In genomic region chrX:119150163-119151135, GRCh38 we compare ENCODE assay signal across 18 cellular contexts. TPM values are rescaled to one million over a fixed set of nuclear protein-coding genes. Genes with fewer than 3 reads are reported as not detected.
"Had no signal": no experiment of that assay in that cellular context is flagged by ENCODE, and none has a peak within 500 bp of the region (broad histone marks: within the 10 kb centered on the region; RNA-seq: fewer than 3 reads in every experiment).

No MANE protein-coding gene starts in this region.

- H3K27ac ChIP-seq: breast epithelium, psoas muscle, sigmoid colon had no signal

- H3K4me3 ChIP-seq: breast epithelium, mucosa of descending colon, psoas muscle, sigmoid colon had no signal

- DNase-seq: activated CD4-positive, alpha-beta T cell treated with anti-CD3 and anti-CD28 coated beads for 1 hour; activated CD4-positive, alpha-beta T cell treated with anti-CD3 and anti-CD28 coated beads, Interleukin-2, amount 50 U/mL, for 4 hours; activated naive CD4-positive, alpha-beta T cell; activated T-cell treated with anti-CD3 and anti-CD28 coated beads for 4 hours; anterior cingulate cortex; endodermal cell; immature natural killer cell; mucosa of descending colon; naive thymus-derived CD8-positive, alpha-beta T cell; sigmoid colon; stimulated activated CD4-positive, alpha-beta T cell treated with anti-CD3 and anti-CD28 coated beads, Interleukin-12 subunit alpha, Interleukin-12 subunit beta, amount 100 ng/mL, for 4 hours; stimulated activated CD4-positive, alpha-beta T cell treated with anti-CD3 and anti-CD28 coated beads, Interleukin-2, amount 100 ng/mL, for 24 hours had no signal

- ATAC-seq: left lobe of liver; mucosa of descending colon; naive thymus-derived CD8-positive, alpha-beta T cell; psoas muscle; stimulated activated effector memory CD8-positive, alpha-beta T cell treated with anti-CD3 and anti-CD28 coated beads, Interleukin-12 subunit alpha, Interleukin-12 subunit beta, amount 100 ng/mL, for 72 hours had no signal

- H3K9me3 ChIP-seq: breast epithelium, mucosa of descending colon, psoas muscle, sigmoid colon had no signal

- H3K27me3 ChIP-seq: sigmoid colon had no signal

- H3K4me1 ChIP-seq: breast epithelium, psoas muscle, sigmoid colon had no signal

- H3K36me3 ChIP-seq: breast epithelium, sigmoid colon had no signal

RNA-seq across cellular contexts. Expression of gene KIAA1210, which starts 22.8 kb away (rescaled TPM):
- total RNA-seq: dermis microvascular lymphatic vessel endothelial cell; endodermal cell; epithelial cell of proximal tubule; left lobe of liver; mucosa of descending colon; naive thymus-derived CD8-positive, alpha-beta T cell; psoas muscle; sigmoid colon had no signal
- polyA plus RNA-seq: immature natural killer cell; naive thymus-derived CD8-positive, alpha-beta T cell; psoas muscle; sigmoid colon had no signal
